Comparison of ENCODE assay signal across 8 cellular contexts in the genomic region with DNA sequence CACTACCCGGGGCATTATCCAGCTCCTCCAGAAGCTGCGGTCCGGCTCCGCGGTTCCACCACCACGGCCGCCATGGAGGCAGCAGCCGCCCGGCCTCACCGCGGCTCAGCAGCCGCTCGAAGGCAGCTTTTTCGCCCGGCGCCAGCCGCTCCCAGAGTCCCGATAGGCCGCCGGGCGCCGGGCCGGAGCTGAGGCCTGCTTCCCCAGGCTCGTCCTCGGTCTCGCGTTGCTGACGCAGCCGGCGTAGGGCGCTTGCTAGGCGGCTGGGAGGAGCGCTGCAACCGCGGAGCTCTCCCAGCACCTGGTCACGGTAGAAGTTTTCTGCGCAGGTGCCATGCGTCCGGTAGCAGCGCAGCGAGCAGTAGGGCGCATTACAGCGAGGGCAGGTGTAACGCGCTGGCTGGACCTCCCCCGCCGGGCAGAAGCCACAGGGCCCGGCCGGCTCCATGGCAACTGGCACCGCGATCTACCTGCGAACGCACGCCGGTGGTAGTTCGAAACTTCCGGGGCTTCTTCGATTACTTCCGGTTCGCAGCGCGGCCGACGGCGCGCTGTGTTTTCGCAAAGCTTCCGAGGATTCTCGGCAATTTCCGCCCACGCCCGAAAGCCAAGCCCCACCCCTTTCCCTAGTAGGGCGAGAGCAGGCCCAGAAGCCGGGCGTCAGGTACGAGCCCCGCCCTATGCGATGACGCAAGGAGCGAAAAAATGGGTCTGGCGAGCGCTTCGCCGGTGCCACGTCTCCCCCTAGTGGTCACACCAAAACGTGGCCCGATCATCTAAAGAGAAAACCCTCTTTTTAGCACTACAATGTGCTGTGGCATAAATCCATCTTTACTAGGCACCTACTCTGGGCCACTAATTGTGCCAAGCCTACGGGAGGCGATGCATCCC. TPM values are rescaled to one million over a fixed set of nuclear protein-coding genes. Genes with fewer than 3 reads are reported as not detected.
DNase-seq lines count a peak whose midpoint lies in the region; ATAC-seq and TF ChIP-seq lines count a peak whose summit lies in the region.

TSS of gene ZNHIT2 (minus strand) at position 496 of the 891 bp plus-strand sequence. CDS start at position 448, 48 bp downstream.

- intact Hi-C loops in PC-3 (cut with micrococcal nuclease) = loop anchor here (1.0 to 2.0 kb wide), 4 partner anchors 21 to 137 kb away; partner anchors contain the start of genes CAPN1 and VPS51

- CTCF ChIA-PET in PC-3 (lab: Charles Lee) = interaction anchor here (0.7 kb wide), 1 partner anchor 264 kb away, joined by 3 read pairs; no protein-coding TSS in a partner anchor

- DNase-seq in DMS53 (lab: John Stamatoyannopoulos, UW) (peak; percentile 100), PC-3 (peak; percentile 100), epithelial cell of prostate (ENCODE audit: low read depth, low spot score) (peak; percentile 93), mucosa of gallbladder (ENCODE audit: low spot score) (peak; percentile 100)
- DNase-seq in Jurkat, Clone E6-1 (ENCODE audit: low read depth, low spot score) = peak; percentile 98
- DNase-seq in activated T-cell treated with anti-CD3 and anti-CD28 coated beads, Interleukin-2, amount 50 U/mL, for 1 hour = peak; percentile 99
- peak; percentile 100 for DNase-seq in stimulated activated CD8-positive, alpha-beta memory T cell treated with anti-CD3 and anti-CD28 coated beads, Interleukin-4, amount 100 ng/mL, for 48 hours

- POLR2A ChIA-PET in PC-3 (lab: Charles Lee; ENCODE audit: unreplicated experiment) = interaction anchor here (0.6 kb wide), 2 partner anchors 602 to 882 kb away, joined by 3 to 4 read pairs; no protein-coding TSS in a partner anchor

- H3K4me1 ChIP-seq in PC-3 (ENCODE audit: insufficient read depth, low read length) = peaks cover 30% of the 10 kb centered on the region

- H3K9me3 ChIP-seq in PC-3 (ENCODE audit: low read length) = no peaks in the 10 kb centered on the region

- peak within 1 kb of the TSS; percentile 86 for H3K4me2 ChIP-seq in PC-3 (ENCODE audit: low read length)

- H3F3A ChIP-seq in PC-3 (ENCODE audit: low read length, unreplicated experiment) = peaks cover 20% of the 10 kb centered on the region

- peaks cover 20% of the 10 kb centered on the region for H3K36me3 ChIP-seq in PC-3 (ENCODE audit: low read depth, low read length)

- TF ChIP-seq CTCF in PC-3 (conservative IDR thresholded peaks at IDR 0.05; ENCODE audit: low read depth, low read length) = peak; percentile 97

- H3K9ac ChIP-seq in PC-3 (ENCODE audit: low read length) = peak within 1 kb of the TSS; percentile 94

- peaks cover 51% of the 10 kb centered on the region for H3K79me2 ChIP-seq in PC-3 (ENCODE audit: low read length)

- no peaks in the 10 kb centered on the region for H3K9me2 ChIP-seq in PC-3 (replicated peaks; ENCODE audit: low read length)

- H3K27me3 ChIP-seq in PC-3 (ENCODE audit: low read length) = no peaks in the 10 kb centered on the region

- peak within 1 kb of the TSS; percentile 74 for H3K27ac ChIP-seq in PC-3 (ENCODE audit: low read length)
- peak within 1 kb of the TSS; percentile 93 for H3K27ac ChIP-seq in epithelial cell of prostate

- no TSS peak for BruUV-seq in PC-3 (replicated peaks; lab: Mats Ljungman, UMichigan)

- peak within 1 kb of the TSS; percentile 39 for H2AFZ ChIP-seq in PC-3 (ENCODE audit: low read length)

- ATAC-seq in GM21576 (IDR thresholded peaks at IDR 0.05; ENCODE audit: unreplicated experiment) (peak; percentile 52), PC-3 (peak; percentile 59)

- 0 out of 2 replicates have a peak, but pooled peaks cover 3% of the 10 kb centered on the region for H4K20me1 ChIP-seq in PC-3 (ENCODE audit: low read length)

- H3K4me3 ChIP-seq in Jurkat, Clone E6-1 (ENCODE audit: low read length) = peak within 1 kb of the TSS; percentile 82
- H3K4me3 ChIP-seq in PC-3 (ENCODE audit: low read length) = peak within 1 kb of the TSS; percentile 77

RNA-seq across cellular contexts. Expression of gene ZNHIT2, which starts in this region (rescaled TPM):
- polyA plus RNA-seq in Jurkat, Clone E6-1 (2012; ENCODE audit: insufficient read depth, insufficient read length) = 8.3 TPM
- total RNA-seq in PC-3 (2014; rRNA removed) = 48.2 and 59.0 TPM in 2 replicates
- 15.1 TPM for total RNA-seq in mucosa of gallbladder

Comparison
In these comparisons a context has a peak if more than half of its experiments do, and no peak if none do; other contexts are left out.
1. Peak in every context shown above with its lines: DNase-seq, ATAC-seq, H3K4me3 ChIP-seq and H3K27ac ChIP-seq.